17 cellular contexts compared by ENCODE assay signal in genomic region chr19:16467581-16467980, GRCh38. TPM values are rescaled to one million over a fixed set of nuclear protein-coding genes. Genes with fewer than 3 reads are reported as not detected.
A peak's percentile ranks its signal among the peaks of the same experiment; 100 is the strongest.
DNase-seq lines count a peak whose midpoint lies in the region; ATAC-seq and TF ChIP-seq lines count a peak whose summit lies in the region.
"Had no signal": no experiment of that assay in that cellular context is flagged by ENCODE, and none has a peak within 500 bp of the region (broad histone marks: within the 10 kb centered on the region; RNA-seq: fewer than 3 reads in every experiment).

No MANE protein-coding gene starts in this region.

- H3K9me3 ChIP-seq in thyroid gland (no peaks in the 10 kb centered on the region), A673 (ENCODE audit: low read depth, low read length, poor library complexity, severe bottlenecking) (no peaks in the 10 kb centered on the region)

- H3K4me1 Mint-ChIP-seq in activated naive CD8-positive, alpha-beta T cell treated with anti-CD3 and anti-CD28 coated beads for 36 hours, result peaks cover 32% of the 10 kb centered on the region
- peaks cover 55% of the 10 kb centered on the region for H3K4me1 Mint-ChIP-seq in activated naive CD8-positive, alpha-beta T cell treated with anti-CD3 and anti-CD28 coated beads, Interleukin-2, amount 50 U/mL, for 24 hours
- peaks cover 52 to 63% of the 10 kb centered on the region in 2 donors for H3K4me1 Mint-ChIP-seq in effector memory CD8-positive, alpha-beta T cell (ENCODE audit: low read depth in 2 of 2)

- H3K4me1 ChIP-seq in thyroid gland (peaks cover 36 to 53% of the 10 kb centered on the region in 2 donors), A673 (ENCODE audit: insufficient read depth, low read length, poor library complexity, severe bottlenecking) (peaks cover 12% of the 10 kb centered on the region)

- no peaks in the 10 kb centered on the region for H3K36me3 ChIP-seq in thyroid gland
- H3K36me3 ChIP-seq in A673 (ENCODE audit: insufficient read depth, low read length, poor library complexity, severe bottlenecking), result peaks cover 4% of the 10 kb centered on the region

- TF ChIP-seq POLR2A in thyroid gland (IDR thresholded peaks at IDR 0.05), result no peak

- ATAC-seq in activated naive CD8-positive, alpha-beta T cell treated with anti-CD3 and anti-CD28 coated beads, Interleukin-2, amount 50 U/mL, for 24 hours, result no peak
- no peak for ATAC-seq in effector memory CD8-positive, alpha-beta T cell (replicated peaks)
- ATAC-seq: activated CD4-positive, alpha-beta T cell treated with anti-CD3 and anti-CD28 coated beads for 36 hours; GM12878 had no signal

- H3K27ac Mint-ChIP-seq in activated naive CD8-positive, alpha-beta T cell treated with anti-CD3 and anti-CD28 coated beads for 36 hours, result peak overlapping the region; percentile 6
- H3K27ac Mint-ChIP-seq in activated naive CD8-positive, alpha-beta T cell treated with anti-CD3 and anti-CD28 coated beads, Interleukin-2, amount 50 U/mL, for 24 hours, result no peak overlapping the region
- peak overlapping the region; percentile 75 to 90 for H3K27ac Mint-ChIP-seq in effector memory CD8-positive, alpha-beta T cell
- H3K27ac Mint-ChIP-seq: activated CD4-positive, alpha-beta T cell treated with anti-CD3 and anti-CD28 coated beads for 36 hours; activated T-helper 1 cell treated with anti-CD3 and anti-CD28 coated beads, Interleukin-12 subunit alpha, Interleukin-12 subunit beta, Interleukin-2, Interleukin-4 antibody, amounts not matched to agents 30 ng/mL and 10 ng/mL and 1 ng/mL, durations not matched to agents 14 hours and 24 hours and 36 hours had no signal

- no peaks in the 10 kb centered on the region for H3K9me3 Mint-ChIP-seq in activated naive CD8-positive, alpha-beta T cell treated with anti-CD3 and anti-CD28 coated beads for 36 hours
- no peaks in the 10 kb centered on the region for H3K9me3 Mint-ChIP-seq in activated naive CD8-positive, alpha-beta T cell treated with anti-CD3 and anti-CD28 coated beads, Interleukin-2, amount 50 U/mL, for 24 hours
- no peaks in the 10 kb centered on the region for H3K9me3 Mint-ChIP-seq in effector memory CD8-positive, alpha-beta T cell
- H3K9me3 Mint-ChIP-seq: activated T-helper 1 cell treated with anti-CD3 and anti-CD28 coated beads, Interleukin-12 subunit alpha, Interleukin-12 subunit beta, Interleukin-2, Interleukin-4 antibody, amounts not matched to agents 30 ng/mL and 10 ng/mL and 1 ng/mL, durations not matched to agents 14 hours and 24 hours and 36 hours had no signal

- no peak for DNase-seq in activated naive CD8-positive, alpha-beta T cell treated with anti-CD3 and anti-CD28 coated beads for 36 hours
- no peak for DNase-seq in activated naive CD8-positive, alpha-beta T cell treated with anti-CD3 and anti-CD28 coated beads, Interleukin-2, amount 50 U/mL, for 24 hours
- DNase-seq in effector memory CD8-positive, alpha-beta T cell, result no peak
- DNase-seq in midbrain (lab: John Stamatoyannopoulos, UW) (peak; percentile 59), thyroid gland (peak; percentile 84 to 86), A673 (ENCODE audit: low spot score) (no peak)
- DNase-seq in activated CD8-positive, alpha-beta memory T cell treated with anti-CD3 and anti-CD28 coated beads for 24 hours, result no peak
- DNase-seq in activated CD4-positive, alpha-beta T cell treated with anti-CD3 and anti-CD28 coated beads, Interleukin-2, amount 50 U/mL, for 48 hours, result no peak
- DNase-seq: activated CD4-positive, alpha-beta T cell treated with anti-CD3 and anti-CD28 coated beads for 36 hours; COR-L47; mammary epithelial cell; NCI-H2081; NCI-H69 had no signal

- H3K27me3 Mint-ChIP-seq in activated naive CD8-positive, alpha-beta T cell treated with anti-CD3 and anti-CD28 coated beads for 36 hours, result no peaks in the 10 kb centered on the region
- no peaks in the 10 kb centered on the region for H3K27me3 Mint-ChIP-seq in activated naive CD8-positive, alpha-beta T cell treated with anti-CD3 and anti-CD28 coated beads, Interleukin-2, amount 50 U/mL, for 24 hours
- no peaks in the 10 kb centered on the region for H3K27me3 Mint-ChIP-seq in effector memory CD8-positive, alpha-beta T cell
- H3K27me3 Mint-ChIP-seq: activated CD4-positive, alpha-beta T cell treated with anti-CD3 and anti-CD28 coated beads for 36 hours had no signal

- H3K36me3 Mint-ChIP-seq in activated naive CD8-positive, alpha-beta T cell treated with anti-CD3 and anti-CD28 coated beads for 36 hours, result no peaks in the 10 kb centered on the region
- H3K36me3 Mint-ChIP-seq in activated naive CD8-positive, alpha-beta T cell treated with anti-CD3 and anti-CD28 coated beads, Interleukin-2, amount 50 U/mL, for 24 hours (ENCODE audit: low read depth), result peaks cover 2% of the 10 kb centered on the region
- peaks cover 3% of the 10 kb centered on the region for H3K36me3 Mint-ChIP-seq in effector memory CD8-positive, alpha-beta T cell (ENCODE audit: insufficient read depth)

- no peak for TF ChIP-seq CTCF in thyroid gland (IDR thresholded peaks at IDR 0.05)
- TF ChIP-seq CTCF in A673 (conservative IDR thresholded peaks at IDR 0.05; ENCODE audit: low read depth, low read length), result no peak

- peak overlapping the region; percentile 45 to 75 (median 67) for H3K27ac ChIP-seq in thyroid gland
- H3K27ac ChIP-seq in A673 (ENCODE audit: low read depth, low read length, poor library complexity, severe bottlenecking), result no peak overlapping the region

- CTCF ChIA-PET in A673 (lab: Charles Lee), result no interaction called here

- H3K4me3 ChIP-seq in thyroid gland (replicated peaks in 1 of 3), result no peak overlapping the region
- no peak overlapping the region for H3K4me3 ChIP-seq in A673 (ENCODE audit: low read depth, low read length, poor library complexity, severe bottlenecking)
- H3K4me3 ChIP-seq: GM12878 had no signal

- no TSS peak for BruUV-seq in A673 (replicated peaks; lab: Mats Ljungman, UMichigan)

- 23 to 50% methylated on average over 6 of the region's 6 CpGs for WGBS in thyroid gland, 2 donors

- POLR2A ChIA-PET in A673 (lab: Charles Lee; ENCODE audit: low non-redundant PET), result no interaction called here

- intact Hi-C loops in thyroid gland (cut with DNase I), result no loop called here
- intact Hi-C loops in A673 (cut with micrococcal nuclease; ENCODE audit: unreplicated experiment), result no loop called here

- H3K27me3 ChIP-seq in thyroid gland (no peaks in the 10 kb centered on the region), A673 (replicated peaks; ENCODE audit: insufficient read depth, low read depth, low read length, poor library complexity) (no peaks in the 10 kb centered on the region)

- no peak overlapping the region for H3K4me3 Mint-ChIP-seq in activated naive CD8-positive, alpha-beta T cell treated with anti-CD3 and anti-CD28 coated beads for 36 hours
- H3K4me3 Mint-ChIP-seq in activated naive CD8-positive, alpha-beta T cell treated with anti-CD3 and anti-CD28 coated beads, Interleukin-2, amount 50 U/mL, for 24 hours, result no peak overlapping the region
- H3K4me3 Mint-ChIP-seq in effector memory CD8-positive, alpha-beta T cell, result no peak overlapping the region
- H3K4me3 Mint-ChIP-seq: activated CD4-positive, alpha-beta T cell treated with anti-CD3 and anti-CD28 coated beads for 36 hours; activated T-helper 1 cell treated with anti-CD3 and anti-CD28 coated beads, Interleukin-12 subunit alpha, Interleukin-12 subunit beta, Interleukin-2, Interleukin-4 antibody, amounts not matched to agents 30 ng/mL and 10 ng/mL and 1 ng/mL, durations not matched to agents 14 hours and 24 hours and 36 hours had no signal

RNA-seq across cellular contexts. Expression of gene EPS15L1, which starts 4.2 kb away (rescaled TPM):
- total RNA-seq in activated naive CD8-positive, alpha-beta T cell treated with anti-CD3 and anti-CD28 coated beads for 36 hours, result 10 to 100 TPM; 25.1 to 25.8 TPM
- total RNA-seq in thyroid gland, result 10 to 100 TPM; 24.4 to 37.4 (median 28.6) TPM
- 74.4 and 76.8 TPM in 2 replicates for total RNA-seq in A673 (2021)

RNA-seq across cellular contexts. Expression of gene CALR3, which starts 28.4 kb away (rescaled TPM):
- total RNA-seq in activated naive CD8-positive, alpha-beta T cell treated with anti-CD3 and anti-CD28 coated beads for 36 hours, result under 1 TPM in 1 of 2 experiments, not detected in 1; 0.16 TPM
- total RNA-seq in thyroid gland (under 1 TPM in 1 of 4 donors, not detected in 3; 0.58 TPM), A673 (2021) (not detected in 2 replicates)
- total RNA-seq: activated CD4-positive, alpha-beta T cell treated with anti-CD3 and anti-CD28 coated beads for 36 hours; activated T-helper 1 cell treated with anti-CD3 and anti-CD28 coated beads, Interleukin-12 subunit alpha, Interleukin-12 subunit beta, Interleukin-2, Interleukin-4 antibody, amounts not matched to agents 30 ng/mL and 10 ng/mL and 1 ng/mL, durations not matched to agents 14 hours and 24 hours and 36 hours; mammary epithelial cell; RPMI7951; T-helper 2 cell treated with Interferon-gamma antibody and Interleukin-4, amounts not matched to agents 100 ng/mL and 5 ng/mL, for 36 hours had no signal

RNA-seq across cellular contexts. Expression of gene C19orf44, which starts 28.6 kb away (rescaled TPM):
- total RNA-seq in activated naive CD8-positive, alpha-beta T cell treated with anti-CD3 and anti-CD28 coated beads for 36 hours, result 1 to 10 TPM; 2.7 to 3.0 TPM
- 10 to 100 TPM in 3 of 4 donors, 1 to 10 TPM in 1; 8.6 to 12.0 (median 10.6) TPM for total RNA-seq in thyroid gland
- total RNA-seq in A673 (2021), result 8.3 and 9.8 TPM in 2 replicates

Comparison
In these comparisons a context has a peak if more than half of its experiments do, and no peak if none do; other contexts are left out.
1. DNase-seq: peak in midbrain (single experiment) and thyroid gland (2 of 2); none in activated naive CD8-positive, alpha-beta T cell treated with anti-CD3 and anti-CD28 coated beads for 36 hours (single experiment), activated naive CD8-positive, alpha-beta T cell treated with anti-CD3 and anti-CD28 coated beads, Interleukin-2, amount 50 U/mL, for 24 hours (single experiment), effector memory CD8-positive, alpha-beta T cell (0 of 3), A673 (single experiment), activated CD8-positive, alpha-beta memory T cell treated with anti-CD3 and anti-CD28 coated beads for 24 hours (single experiment) and activated CD4-positive, alpha-beta T cell treated with anti-CD3 and anti-CD28 coated beads, Interleukin-2, amount 50 U/mL, for 48 hours (0 of 2).